8 cellular contexts compared by ENCODE assay signal in genomic region chr7:149240637-149241036, GRCh38. TPM values are rescaled to one million over a fixed set of nuclear protein-coding genes. Genes with fewer than 3 reads are reported as not detected.
DNase-seq lines count a peak whose midpoint lies in the region; ATAC-seq and TF ChIP-seq lines count a peak whose summit lies in the region.

No MANE protein-coding gene starts in this region.

- peaks cover 22% of the 10 kb centered on the region for H3K79me2 ChIP-seq in neural cell (replicated peaks; ENCODE audit: insufficient read depth, low read length)

- H4K20me1 ChIP-seq in neural cell (ENCODE audit: insufficient read depth): no peaks in the 10 kb centered on the region

- H3K4me3 Mint-ChIP-seq in CD14-positive monocyte: peak overlapping the region; percentile 90 to 94

- no peak overlapping the region for H3K27ac Mint-ChIP-seq in CD14-positive monocyte

- intact Hi-C loops in CD14-positive monocyte (cut with micrococcal nuclease): no loop called here

- no peak overlapping the region for H3K27ac ChIP-seq in effector memory CD4-positive, alpha-beta T cell (ENCODE audit: insufficient read depth, low read length, poor library complexity, severe bottlenecking)
- H3K27ac ChIP-seq in neural cell (ENCODE audit: low read length): no peak overlapping the region

- H3K4me3 ChIP-seq in NB4 (ENCODE audit: low read depth, low read length) (peak overlapping the region; percentile 98), neural cell (ENCODE audit: low read length) (peak overlapping the region; percentile 96)
- H3K4me3 ChIP-seq in effector memory CD4-positive, alpha-beta T cell (ENCODE audit: insufficient read depth, low read depth, low read length, poor library complexity, severe bottlenecking): peak overlapping the region; percentile 98

- no peaks in the 10 kb centered on the region for H3K9me2 ChIP-seq in neural cell (ENCODE audit: insufficient read depth, low read length)

- peaks cover 35% of the 10 kb centered on the region for H3K4me1 Mint-ChIP-seq in CD14-positive monocyte

- H2AFZ ChIP-seq in neural cell (ENCODE audit: low read depth, low read length): no peak overlapping the region

- H3K9ac ChIP-seq in neural cell (ENCODE audit: low read length): peak overlapping the region; percentile 85

- no peak for TF ChIP-seq RAD21 in neural cell (conservative IDR thresholded peaks at IDR 0.05)

- TF ChIP-seq EP300 in neural cell (conservative IDR thresholded peaks at IDR 0.05; ENCODE audit: poor library complexity, severe bottlenecking): no peak

- no peaks in the 10 kb centered on the region for H3F3A ChIP-seq in neural cell (ENCODE audit: insufficient read depth, low read length, poor library complexity, severe bottlenecking)

- peak overlapping the region; percentile 44 for H3K4me2 ChIP-seq in neural cell (ENCODE audit: low read length)

- no peak for TF ChIP-seq POLR2A in NB4 (IDR thresholded peaks at IDR 0.05; ENCODE audit: extremely low read depth, insufficient read length)

- H3K9me3 Mint-ChIP-seq in CD14-positive monocyte: peaks cover 3 to 11% (median 8%) of the 10 kb centered on the region in 7 donors

- TF ChIP-seq CTCF in CD14-positive monocyte (IDR thresholded peaks at IDR 0.05): no peak
- no peak for TF ChIP-seq CTCF in NB4 (IDR thresholded peaks at IDR 0.05; ENCODE audit: low read depth, low read length)
- TF ChIP-seq CTCF in neural cell (IDR thresholded peaks at IDR 0.05; ENCODE audit: poor library complexity, severe bottlenecking): no peak

- H3K4me1 ChIP-seq in effector memory CD4-positive, alpha-beta T cell (ENCODE audit: control insufficient read depth, insufficient read depth, low read length, poor library complexity, severe bottlenecking): peaks cover 10% of the 10 kb centered on the region

- no peak for DNase-seq in CD14-positive monocyte (ENCODE audit: low spot score)
- no peak for DNase-seq in NB4 (ENCODE audit: low read depth)
- DNase-seq in effector memory CD4-positive, alpha-beta T cell: no peak
- DNase-seq in HT-29 (ENCODE audit: low spot score): no peak
- no peak for DNase-seq in Kasumi-1 (lab: John Stamatoyannopoulos, UW)
- DNase-seq in stimulated activated CD4-positive, alpha-beta T cell treated with anti-CD3 and anti-CD28 coated beads, Interleukin-1b, Interleukin-23, amount 100 ng/mL, for 48 hours: no peak

- no peak for ATAC-seq in GM19397 (IDR thresholded peaks at IDR 0.05; ENCODE audit: unreplicated experiment)

- peaks cover 0 to 13% of the 10 kb centered on the region in 2 donors for H3K36me3 Mint-ChIP-seq in CD14-positive monocyte

- no peaks in the 10 kb centered on the region for H3K36me3 ChIP-seq in effector memory CD4-positive, alpha-beta T cell (ENCODE audit: control insufficient read depth, insufficient read depth, low read length)
- H3K36me3 ChIP-seq in neural cell (ENCODE audit: insufficient read depth, low read length): no peaks in the 10 kb centered on the region

- H3K27me3 ChIP-seq in effector memory CD4-positive, alpha-beta T cell (replicated peaks; ENCODE audit: control insufficient read depth, insufficient read depth, low read length, poor library complexity, severe bottlenecking): no peaks in the 10 kb centered on the region
- no peaks in the 10 kb centered on the region for H3K27me3 ChIP-seq in neural cell (ENCODE audit: insufficient read depth, low read depth, low read length)

- no peaks in the 10 kb centered on the region for H3K9me3 ChIP-seq in effector memory CD4-positive, alpha-beta T cell (ENCODE audit: control insufficient read depth, low read length)
- H3K9me3 ChIP-seq in neural cell (ENCODE audit: low read length): no peaks in the 10 kb centered on the region

- peaks cover 2 to 3% (median 2%) of the 10 kb centered on the region in 3 donors for H3K27me3 Mint-ChIP-seq in CD14-positive monocyte (ENCODE audit: low read depth in 3 of 3)

TF ChIP-seq in neural cell, 6 proteins besides CTCF, POLR2A, EP300 and RAD21:
- TF ChIP-seq SMC3 (conservative IDR thresholded peaks at IDR 0.05; ENCODE audit: poor library complexity): no peak
- no peak for TF ChIP-seq EZH2 (IDR thresholded peaks at IDR 0.05; ENCODE audit: borderline replicate concordance, insufficient read depth, low read length, poor library complexity, severe bottlenecking)
- no peak for TF ChIP-seq POLR2AphosphoS5 (IDR thresholded peaks at IDR 0.05)
- TF ChIP-seq REST (IDR thresholded peaks at IDR 0.05; ENCODE audit: borderline replicate concordance): no peak
- TF ChIP-seq TAF1 (IDR thresholded peaks at IDR 0.05; ENCODE audit: low read depth): no peak
- no peak for TF ChIP-seq MXI1 (conservative IDR thresholded peaks at IDR 0.05; ENCODE audit: poor library complexity, severe bottlenecking)

RNA-seq across cellular contexts. Expression of gene ZNF212, which starts 1.2 kb away (rescaled TPM):
- polyA plus RNA-seq in CD14-positive monocyte: 1 to 10 TPM; 1.6 to 2.3 TPM
- 10.4 and 12.2 TPM in 2 replicates for polyA plus RNA-seq in neural cell
- 11.7 and 11.9 TPM in 2 replicates for polyA minus RNA-seq in neural cell
- total RNA-seq in HT-29 (2014; rRNA removed; shearing (Covaris generic)): 11.9 and 20.9 TPM in 2 replicates

RNA-seq across cellular contexts. Expression of gene ZNF783, which starts 21.4 kb away (rescaled TPM):
- polyA plus RNA-seq in CD14-positive monocyte (1 to 10 TPM; 1.2 to 1.5 TPM), neural cell (23.9 and 28.6 TPM in 2 replicates)
- 18.0 and 18.5 TPM in 2 replicates for polyA minus RNA-seq in neural cell
- 20.6 and 22.9 TPM in 2 replicates for total RNA-seq in HT-29 (2014; rRNA removed; shearing (Covaris generic))

RNA-seq across cellular contexts. Expression of gene ZNF282, which starts 45.3 kb away (rescaled TPM):
- polyA plus RNA-seq in CD14-positive monocyte (under 1 TPM; 0.51 to 0.86 TPM), neural cell (17.7 and 23.3 TPM in 2 replicates)
- polyA minus RNA-seq in neural cell: 39.6 and 41.1 TPM in 2 replicates
- total RNA-seq in HT-29 (2014; rRNA removed; shearing (Covaris generic)): 47.4 and 72.1 TPM in 2 replicates

Comparison
In these comparisons a context has a peak if more than half of its experiments do, and no peak if none do; other contexts are left out.
1. RNA of gene ZNF783, which starts 21.4 kb away (polyA plus RNA-seq): 23.9 to 28.6 TPM in neural cell; 1.2 to 1.5 TPM in CD14-positive monocyte; every median in the first group is over 10 times any median in the second.
2. RNA of gene ZNF282, which starts 45.3 kb away (polyA plus RNA-seq): 17.7 to 23.3 TPM in neural cell; 0.51 to 0.86 TPM in CD14-positive monocyte; every median in the first group is over 10 times any median in the second.
3. Peak in every context shown above with its lines, with median percentiles within 50 percentile points of each other: H3K4me3 ChIP-seq.